In genomic region chr4:124203613-124204284, GRCh38 we compare ENCODE assay signal across 19 cellular contexts.
A peak's percentile ranks its signal among the peaks of the same experiment; 100 is the strongest.
DNase-seq lines count a peak whose midpoint lies in the region; ATAC-seq, FAIRE-seq and TF ChIP-seq lines count a peak whose summit lies in the region.
"Had no signal": no experiment of that assay in that cellular context is flagged by ENCODE, and none has a peak within 500 bp of the region (broad histone marks: within the 10 kb centered on the region; RNA-seq: fewer than 3 reads in every experiment).

No MANE protein-coding gene starts in this region.

- FAIRE-seq in astrocyte (lab: Jason Lieb, UNC), result peak; percentile 23

- H3K9ac ChIP-seq in astrocyte (ENCODE audit: low read length), result no peak overlapping the region

- no peaks in the 10 kb centered on the region for H4K20me1 ChIP-seq in astrocyte (ENCODE audit: insufficient read depth, low read length)

- no peak overlapping the region for H3K27ac ChIP-seq in HEK293 (ENCODE audit: extremely low read depth, low read depth, low read length)
- peak overlapping the region; percentile 25 for H3K27ac ChIP-seq in astrocyte (ENCODE audit: low read depth, low read length)
- peak overlapping the region in 1 of 2 donors; percentile 36 for H3K27ac ChIP-seq in aorta (ENCODE audit: low read depth in 1 of 2, low read length in 2 of 2)
- H3K27ac ChIP-seq: colonic mucosa had no signal

- no peaks in the 10 kb centered on the region for H3K27me3 Mint-ChIP-seq in astrocyte (ENCODE audit: low read depth, unreplicated experiment)
- no peaks in the 10 kb centered on the region for H3K27me3 Mint-ChIP-seq in activated CD4-positive, alpha-beta memory T cell treated with anti-CD3 and anti-CD28 coated beads for 36 hours
- H3K27me3 Mint-ChIP-seq: activated CD4-positive, alpha-beta memory T cell treated with anti-CD3 and anti-CD28 coated beads, Interleukin-2, amount 10 ng/mL, durations not matched to agents 7 days and 5 days; CD4-positive, CD25-positive, alpha-beta regulatory T cell; stimulated activated naive CD8-positive, alpha-beta T cell treated with anti-CD3 and anti-CD28 coated beads, Interleukin-15, amount 100 ng/mL, for 72 hours had no signal

- no peak overlapping the region for H3K4me3 ChIP-seq in HEK293 (ENCODE audit: low read depth, low read length)
- no peak overlapping the region for H3K4me3 ChIP-seq in astrocyte (ENCODE audit: insufficient read depth, low read depth, low read length)
- no peak overlapping the region for H3K4me3 ChIP-seq in fibroblast of villous mesenchyme (ENCODE audit: low read depth, low read length)
- no peak overlapping the region for H3K4me3 ChIP-seq in aorta (ENCODE audit: low read length in 2 of 2)
- H3K4me3 ChIP-seq: colonic mucosa, GM23338 had no signal

- H3K9me3 ChIP-seq in HEK293 (ENCODE audit: control insufficient read depth, insufficient read depth, low read depth, low read length) (no peaks in the 10 kb centered on the region), astrocyte (ENCODE audit: insufficient read depth, low read depth, low read length) (no peaks in the 10 kb centered on the region), aorta (ENCODE audit: control insufficient read depth, low read length) (no peaks in the 10 kb centered on the region)
- H3K9me3 ChIP-seq: colonic mucosa had no signal

- no peak overlapping the region for H3K4me3 Mint-ChIP-seq in astrocyte (ENCODE audit: unreplicated experiment)
- no peak overlapping the region for H3K4me3 Mint-ChIP-seq in activated CD4-positive, alpha-beta memory T cell treated with anti-CD3 and anti-CD28 coated beads for 36 hours
- H3K4me3 Mint-ChIP-seq: activated CD4-positive, alpha-beta memory T cell treated with anti-CD3 and anti-CD28 coated beads, Interleukin-2, amount 10 ng/mL, durations not matched to agents 7 days and 5 days; CD4-positive, CD25-positive, alpha-beta regulatory T cell; GM23338; stimulated activated naive CD8-positive, alpha-beta T cell treated with anti-CD3 and anti-CD28 coated beads, Interleukin-15, amount 100 ng/mL, for 72 hours had no signal

- POLR2A ChIA-PET in HEK293 (lab: Yijun Ruan, JAX), result no interaction called here
- POLR2A ChIA-PET in activated CD4-positive, alpha-beta memory T cell treated with anti-CD3 and anti-CD28 coated beads for 36 hours (lab: Charles Lee), result no interaction called here

- peaks cover 22% of the 10 kb centered on the region for H3K4me1 Mint-ChIP-seq in astrocyte (ENCODE audit: low read depth, unreplicated experiment)
- H3K4me1 Mint-ChIP-seq in activated CD4-positive, alpha-beta memory T cell treated with anti-CD3 and anti-CD28 coated beads for 36 hours (ENCODE audit: low read depth), result no peaks in the 10 kb centered on the region
- H3K4me1 Mint-ChIP-seq: activated CD4-positive, alpha-beta memory T cell treated with anti-CD3 and anti-CD28 coated beads, Interleukin-2, amount 10 ng/mL, durations not matched to agents 7 days and 5 days; CD4-positive, CD25-positive, alpha-beta regulatory T cell; stimulated activated naive CD8-positive, alpha-beta T cell treated with anti-CD3 and anti-CD28 coated beads, Interleukin-15, amount 100 ng/mL, for 72 hours had no signal

- 8 to 12% methylated on average over 3 of the region's 3 CpGs for WGBS in aorta, 2 donors

- no peak overlapping the region for H3K27ac Mint-ChIP-seq in astrocyte (ENCODE audit: unreplicated experiment)
- no peak overlapping the region for H3K27ac Mint-ChIP-seq in activated CD4-positive, alpha-beta memory T cell treated with anti-CD3 and anti-CD28 coated beads for 36 hours
- H3K27ac Mint-ChIP-seq: activated CD4-positive, alpha-beta memory T cell treated with anti-CD3 and anti-CD28 coated beads, Interleukin-2, amount 10 ng/mL, durations not matched to agents 7 days and 5 days; CD4-positive, CD25-positive, alpha-beta regulatory T cell; GM23338; stimulated activated naive CD8-positive, alpha-beta T cell treated with anti-CD3 and anti-CD28 coated beads, Interleukin-15, amount 100 ng/mL, for 72 hours had no signal

- H3K4me2 ChIP-seq in astrocyte (ENCODE audit: low read length), result peak overlapping the region; percentile 24
- H3K4me2 ChIP-seq: GM23338 had no signal

- H3K4me1 ChIP-seq in HEK293 (ENCODE audit: control insufficient read depth, insufficient read depth, low read length) (no peaks in the 10 kb centered on the region; the same call in 1 of the 2 replicates), astrocyte (ENCODE audit: insufficient read depth, low read length) (peaks cover 18% of the 10 kb centered on the region), aorta (ENCODE audit: control insufficient read depth in 1 of 2, insufficient read depth in 2 of 2, low read length in 2 of 2) (peaks cover 0 to 3% of the 10 kb centered on the region in 2 donors)
- H3K4me1 ChIP-seq: colonic mucosa had no signal

- no peaks in the 10 kb centered on the region for H3K27me3 ChIP-seq in astrocyte (ENCODE audit: insufficient read depth, low read length)
- H3K27me3 ChIP-seq in aorta (ENCODE audit: control insufficient read depth in 1 of 2, insufficient read depth in 2 of 2, low read length in 1 of 2), result no peaks in the 10 kb centered on the region
- H3K27me3 ChIP-seq: colonic mucosa had no signal

- no peaks in the 10 kb centered on the region for H3K36me3 ChIP-seq in HEK293 (ENCODE audit: control insufficient read depth in 2 of 2, insufficient read depth in 1 of 2, low read length in 2 of 2)
- H3K36me3 ChIP-seq in astrocyte (ENCODE audit: insufficient read depth, low read length), result no peaks in the 10 kb centered on the region
- H3K36me3 ChIP-seq in aorta (ENCODE audit: control insufficient read depth in 1 of 2, insufficient read depth in 2 of 2, low read length in 1 of 2), result no peaks in the 10 kb centered on the region
- H3K36me3 ChIP-seq: colonic mucosa had no signal

- DNase-seq in astrocyte (ENCODE audit: low read depth) (peak; percentile 92), fibroblast of villous mesenchyme (ENCODE audit: low read depth) (peak; percentile 84), aorta (no peak), NCI-H510A treated with DMSO at 0.1 percent for 48 hours (lab: John Stamatoyannopoulos, UW) (no peak), ureter (ENCODE audit: low spot score) (no peak)
- no peak for DNase-seq in activated CD4-positive, alpha-beta memory T cell treated with anti-CD3 and anti-CD28 coated beads for 36 hours
- DNase-seq: activated CD4-positive, alpha-beta memory T cell treated with anti-CD3 and anti-CD28 coated beads, Interleukin-2, amount 10 ng/mL, durations not matched to agents 7 days and 5 days; activated T-cell treated with anti-CD3 and anti-CD28 coated beads, Interleukin-2, amount 50 U/mL, for 48 hours; CD4-positive, CD25-positive, alpha-beta regulatory T cell; colonic mucosa; DND-41; hypothalamus; left colon; NCI-H187 treated with DMSO at 0.1 percent for 48 hours; NCI-H524 treated with DMSO at 0.1 percent for 48 hours; stimulated activated naive CD8-positive, alpha-beta T cell treated with anti-CD3 and anti-CD28 coated beads, Interleukin-15, amount 100 ng/mL, for 72 hours had no signal

- intact Hi-C loops in aorta (cut with DNase I), result loop anchor here in 1 of 2 donors (10.0 kb wide), 1 partner anchor 59 kb away; no protein-coding TSS in a partner anchor
- intact Hi-C loops in activated CD4-positive, alpha-beta memory T cell treated with anti-CD3 and anti-CD28 coated beads for 36 hours (cut with micrococcal nuclease), result no loop called here

- H2AFZ ChIP-seq in astrocyte (ENCODE audit: low read depth, low read length), result no peak overlapping the region
- H2AFZ ChIP-seq: GM23338 had no signal

- H3K79me2 ChIP-seq in astrocyte (ENCODE audit: insufficient read depth, low read length), result no peaks in the 10 kb centered on the region

- no peaks in the 10 kb centered on the region for H3K36me3 Mint-ChIP-seq in astrocyte (ENCODE audit: low read depth, unreplicated experiment)
- H3K36me3 Mint-ChIP-seq in activated CD4-positive, alpha-beta memory T cell treated with anti-CD3 and anti-CD28 coated beads for 36 hours, result no peaks in the 10 kb centered on the region
- H3K36me3 Mint-ChIP-seq: CD4-positive, CD25-positive, alpha-beta regulatory T cell had no signal

- CTCF ChIA-PET in HEK293 (lab: Yijun Ruan, JAX), result interaction anchor here (0.6 kb wide), 1 partner anchor 77 kb away, joined by 3 read pairs; no protein-coding TSS in a partner anchor
- CTCF ChIA-PET in activated CD4-positive, alpha-beta memory T cell treated with anti-CD3 and anti-CD28 coated beads for 36 hours (lab: Charles Lee), result no interaction called here

- ATAC-seq in aorta (ENCODE audit: low FRiP score), result peak; percentile 55
- ATAC-seq: esophagus mucosa; GM23338; left colon; stimulated activated naive CD8-positive, alpha-beta T cell treated with anti-CD3 and anti-CD28 coated beads, Interleukin-15, amount 100 ng/mL, for 72 hours had no signal

- TF ChIP-seq CTCF in HEK293 (tag by site-specific recombination; IDR thresholded peaks at IDR 0.05) (no peak), astrocyte (IDR thresholded peaks at IDR 0.05; ENCODE audit: insufficient read depth, low read depth, low read length) (no peak), fibroblast of villous mesenchyme (IDR thresholded peaks at IDR 0.05; ENCODE audit: insufficient read depth, low read depth, low read length) (no peak)

- peaks cover 2% of the 10 kb centered on the region for H3K9me3 Mint-ChIP-seq in astrocyte (ENCODE audit: unreplicated experiment)
- no peaks in the 10 kb centered on the region for H3K9me3 Mint-ChIP-seq in activated CD4-positive, alpha-beta memory T cell treated with anti-CD3 and anti-CD28 coated beads for 36 hours
- H3K9me3 Mint-ChIP-seq: activated CD4-positive, alpha-beta memory T cell treated with anti-CD3 and anti-CD28 coated beads, Interleukin-2, amount 10 ng/mL, durations not matched to agents 7 days and 5 days; GM23338 had no signal

TF ChIP-seq in HEK293, 187 proteins besides CTCF, POLR2A, EP300 and RAD21 (continues in another document):
- no peak for TF ChIP-seq ZBTB21 (tag by site-specific recombination; IDR thresholded peaks at IDR 0.05)
- no peak for TF ChIP-seq SCRT2 (tag by site-specific recombination; IDR thresholded peaks at IDR 0.05)

Comparison
In these comparisons a context has a peak if more than half of its experiments do, and no peak if none do; other contexts are left out.
1. DNase-seq: peak in astrocyte (single experiment) and fibroblast of villous mesenchyme (single experiment); none in aorta (0 of 2), NCI-H510A treated with DMSO at 0.1 percent for 48 hours (single experiment), ureter (single experiment) and activated CD4-positive, alpha-beta memory T cell treated with anti-CD3 and anti-CD28 coated beads for 36 hours (single experiment).